Comparison of ENCODE assay signal across 10 cellular contexts in the genomic region with DNA sequence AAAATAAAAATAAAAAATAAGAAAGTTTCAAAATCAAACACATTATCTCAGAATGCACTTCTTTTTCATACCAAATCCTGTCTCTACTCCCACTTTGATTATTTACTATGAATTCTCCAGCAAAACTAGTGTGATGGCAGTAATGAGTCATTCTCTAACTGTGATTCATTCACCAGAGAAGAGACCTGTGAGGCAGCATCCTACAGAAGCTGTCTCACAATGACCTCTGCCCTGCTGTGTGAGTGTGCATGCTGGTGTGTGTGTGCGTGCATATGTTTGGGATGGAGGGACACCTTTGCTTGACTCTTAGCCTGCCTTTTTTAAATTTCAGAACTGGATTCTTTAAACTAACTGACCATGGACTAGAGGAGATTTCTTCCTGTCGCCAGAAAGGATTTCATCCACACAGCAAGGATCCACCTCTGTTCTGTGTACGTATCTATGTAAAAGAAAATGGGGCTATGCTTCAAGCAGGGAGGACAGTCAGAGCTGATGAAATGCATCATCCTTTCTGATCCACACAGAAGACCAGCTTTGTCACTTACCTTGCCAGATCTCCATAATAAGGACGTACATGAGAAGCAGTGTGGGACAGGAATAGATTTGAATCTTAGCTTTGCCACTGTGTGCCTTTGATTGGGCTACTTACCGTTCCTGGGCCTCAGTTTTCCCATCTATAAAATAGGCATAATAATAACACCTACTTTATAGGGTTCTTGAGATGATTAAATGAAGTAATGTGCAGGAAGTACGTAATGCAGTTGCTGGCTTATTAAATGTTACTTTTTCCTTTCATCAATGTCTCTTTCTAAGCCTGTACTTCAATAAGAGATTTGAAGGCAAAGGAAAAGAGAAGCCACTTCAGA. TPM values are rescaled to one million over a fixed set of nuclear protein-coding genes. Genes with fewer than 3 reads are reported as not detected.
DNase-seq lines count a peak whose midpoint lies in the region; ATAC-seq and TF ChIP-seq lines count a peak whose summit lies in the region.
"Had no signal": no experiment of that assay in that cellular context is flagged by ENCODE, and none has a peak within 500 bp of the region (broad histone marks: within the 10 kb centered on the region; RNA-seq: fewer than 3 reads in every experiment).

No MANE protein-coding gene starts in this region.

- no peak overlapping the region for H2BK5ac ChIP-seq in mesendoderm (ENCODE audit: low read length)

- no peak overlapping the region for H2BK15ac ChIP-seq in mesendoderm (replicated peaks; ENCODE audit: low read depth)

- no peak overlapping the region for H3K4ac ChIP-seq in mesendoderm (ENCODE audit: low read depth, low read length)

- no peak overlapping the region for H2AK5ac ChIP-seq in mesendoderm (ENCODE audit: low read length)

- H3K9me3 ChIP-seq in MG63 (no peaks in the 10 kb centered on the region), suprapubic skin (no peaks in the 10 kb centered on the region)
- H3K9me3 ChIP-seq: HAP-1 had no signal

- no peaks in the 10 kb centered on the region for H3K79me1 ChIP-seq in mesendoderm (ENCODE audit: low read length)

- ATAC-seq in activated naive CD8-positive, alpha-beta T cell treated with anti-CD3 and anti-CD28 coated beads, Interleukin-2, amount 50 U/mL, for 24 hours: peak; percentile 97

- DNase-seq in AG08396 (ENCODE audit: low spot score) (peak; percentile 70), MG63 (peak; percentile 69), mesendoderm (peak; percentile 21), OCI-M2 (lab: John Stamatoyannopoulos, UW; ENCODE audit: unreplicated experiment) (no peak), superior temporal gyrus (ENCODE audit: extremely low spot score) (no peak), NCI-H345 (lab: John Stamatoyannopoulos, UW) (no peak), suprapubic skin (ENCODE audit: low spot score in 2 of 2) (no peak)
- peak; percentile 40 for DNase-seq in activated naive CD8-positive, alpha-beta T cell treated with anti-CD3 and anti-CD28 coated beads, Interleukin-2, amount 50 U/mL, for 24 hours
- DNase-seq: DMS79 had no signal

- peaks cover 77% of the 10 kb centered on the region for H3K36me3 Mint-ChIP-seq in activated naive CD8-positive, alpha-beta T cell treated with anti-CD3 and anti-CD28 coated beads, Interleukin-2, amount 50 U/mL, for 24 hours (ENCODE audit: low read depth)

- no peak for TF ChIP-seq EP300 in suprapubic skin (IDR thresholded peaks at IDR 0.05)

- no peaks in the 10 kb centered on the region for H3K27me3 Mint-ChIP-seq in activated naive CD8-positive, alpha-beta T cell treated with anti-CD3 and anti-CD28 coated beads, Interleukin-2, amount 50 U/mL, for 24 hours

- H3K27ac ChIP-seq in mesendoderm (ENCODE audit: low read depth, low read length) (no peak overlapping the region), suprapubic skin (no peak overlapping the region)

- no peaks in the 10 kb centered on the region for H3K27me3 ChIP-seq in MG63
- no peaks in the 10 kb centered on the region for H3K27me3 ChIP-seq in mesendoderm (ENCODE audit: insufficient read depth, low read length, poor library complexity)
- H3K27me3 ChIP-seq in suprapubic skin: no peaks in the 10 kb centered on the region

- no peak overlapping the region for H3K23ac ChIP-seq in mesendoderm (ENCODE audit: low read length)

- H3K18ac ChIP-seq in mesendoderm (ENCODE audit: low read length): no peak overlapping the region

- H4K5ac ChIP-seq in mesendoderm (ENCODE audit: low read length): no peak overlapping the region

- no peak overlapping the region for H2BK120ac ChIP-seq in mesendoderm (ENCODE audit: low read depth, low read length)

- no peak for TF ChIP-seq CTCF in suprapubic skin (IDR thresholded peaks at IDR 0.05)

- no peak overlapping the region for H3K4me2 ChIP-seq in mesendoderm (ENCODE audit: low read length)

- peak overlapping the region; percentile 83 for H3K27ac Mint-ChIP-seq in activated naive CD8-positive, alpha-beta T cell treated with anti-CD3 and anti-CD28 coated beads, Interleukin-2, amount 50 U/mL, for 24 hours

- TF ChIP-seq POLR2A in suprapubic skin (IDR thresholded peaks at IDR 0.05): no peak

- no peaks in the 10 kb centered on the region for H3K79me2 ChIP-seq in mesendoderm (ENCODE audit: control insufficient read depth, insufficient read depth, low read length)

- no peak overlapping the region for H3K9ac ChIP-seq in mesendoderm (ENCODE audit: low read length)

- H3K4me3 Mint-ChIP-seq in activated naive CD8-positive, alpha-beta T cell treated with anti-CD3 and anti-CD28 coated beads, Interleukin-2, amount 50 U/mL, for 24 hours: peak overlapping the region; percentile 15

- H3K4me3 ChIP-seq in MG63 (no peak overlapping the region), mesendoderm (ENCODE audit: low read length) (no peak overlapping the region), suprapubic skin (no peak overlapping the region)
- H3K4me3 ChIP-seq: HAP-1 had no signal

- H4K8ac ChIP-seq in mesendoderm (ENCODE audit: low read depth, low read length): no peak overlapping the region

- H3K4me1 Mint-ChIP-seq in activated naive CD8-positive, alpha-beta T cell treated with anti-CD3 and anti-CD28 coated beads, Interleukin-2, amount 50 U/mL, for 24 hours: peaks cover 50% of the 10 kb centered on the region

- no CpG with 5 or more reads among the region's 6 CpGs for WGBS in mesendoderm (ENCODE audit: extremely low coverage, insufficient coverage, low lambda C conversion rate)
- 94% methylated on average over 6 of the region's 6 CpGs for WGBS in suprapubic skin

- H3K4me1 ChIP-seq in mesendoderm (ENCODE audit: control insufficient read depth, low read depth, low read length): no peaks in the 10 kb centered on the region
- no peaks in the 10 kb centered on the region for H3K4me1 ChIP-seq in suprapubic skin
- H3K4me1 ChIP-seq: HAP-1 had no signal

- H3K9me3 Mint-ChIP-seq in activated naive CD8-positive, alpha-beta T cell treated with anti-CD3 and anti-CD28 coated beads, Interleukin-2, amount 50 U/mL, for 24 hours: no peaks in the 10 kb centered on the region

- H3K36me3 ChIP-seq in MG63: peaks cover 60% of the 10 kb centered on the region
- H3K36me3 ChIP-seq in mesendoderm (ENCODE audit: control insufficient read depth, insufficient read depth, low read length): peaks cover 3% of the 10 kb centered on the region
- peaks cover 82% of the 10 kb centered on the region for H3K36me3 ChIP-seq in suprapubic skin

- H3K56ac ChIP-seq in mesendoderm (ENCODE audit: low read length): no peak overlapping the region

RNA-seq across cellular contexts. Expression of a gene that starts 31.2 kb away (rescaled TPM):
- total RNA-seq in MG63 (2014; rRNA removed; shearing (Covaris generic); ENCODE audit: low replicate concordance): 36.0 and 43.1 TPM in 2 replicates
- polyA plus RNA-seq in mesendoderm (2013, experiment 1 of 2): 60.1 TPM
- 62.7 TPM for polyA plus RNA-seq in mesendoderm (2013, experiment 2 of 2)
- total RNA-seq in suprapubic skin: 10 to 100 TPM; 29.0 to 45.0 (median 33.5) TPM

RNA-seq across cellular contexts. Expression of a gene that starts 32.9 kb away (rescaled TPM):
- not detected in 2 replicates for total RNA-seq in MG63 (2014; rRNA removed; shearing (Covaris generic); ENCODE audit: low replicate concordance)
- 11.4 TPM for polyA plus RNA-seq in mesendoderm (2013, experiment 1 of 2)
- 12.6 TPM for polyA plus RNA-seq in mesendoderm (2013, experiment 2 of 2)
- total RNA-seq in suprapubic skin: 10 to 100 TPM in 3 of 4 donors, 1 to 10 TPM in 1; 9.4 to 43.5 (median 20.7) TPM

Comparison
In these comparisons a context has a peak if more than half of its experiments do, and no peak if none do; other contexts are left out.
1. DNase-seq: peak in AG08396 (single experiment), MG63 (single experiment), activated naive CD8-positive, alpha-beta T cell treated with anti-CD3 and anti-CD28 coated beads, Interleukin-2, amount 50 U/mL, for 24 hours (single experiment) and mesendoderm (single experiment); none in OCI-M2 (single experiment), superior temporal gyrus (single experiment), NCI-H345 (single experiment) and suprapubic skin (0 of 2).
2. RNA of a gene that starts 32.9 kb away (total RNA-seq): 9.4 to 43.5 TPM in suprapubic skin; not detected in MG63; every median in the first group is over 10 times any median in the second.